Comparison of ENCODE assay signal across 10 cellular contexts in genomic region chr3:72797773-72798543, GRCh38. TPM values are rescaled to one million over a fixed set of nuclear protein-coding genes. Genes with fewer than 3 reads are reported as not detected.
DNase-seq lines count a peak whose midpoint lies in the region; ATAC-seq and TF ChIP-seq lines count a peak whose summit lies in the region.
"Had no signal": no experiment of that assay in that cellular context is flagged by ENCODE, and none has a peak within 500 bp of the region (broad histone marks: within the 10 kb centered on the region; RNA-seq: fewer than 3 reads in every experiment).

No MANE protein-coding gene starts in this region.

- H3K4me3 ChIP-seq in HEK293 (ENCODE audit: low read depth, low read length), result no peak overlapping the region
- H3K4me3 ChIP-seq in epithelial cell of proximal tubule (ENCODE audit: low read depth, low read length), result no peak overlapping the region
- no peak overlapping the region for H3K4me3 ChIP-seq in CD4-positive, alpha-beta memory T cell (ENCODE audit: low read length in 2 of 2)
- H3K4me3 ChIP-seq: SJSA1 had no signal

- CTCF ChIA-PET in HEK293 (lab: Yijun Ruan, JAX), result interaction anchor here (0.5 to 0.7 kb wide), 3 partner anchors 207 to 694 kb away, joined by 3 to 4 read pairs (median 3); no protein-coding TSS in a partner anchor
- CTCF ChIA-PET in CD4-positive, alpha-beta memory T cell (lab: Charles Lee; ENCODE audit: partially characterized antibody), result interaction anchor here (1.4 kb wide), 1 partner anchor 132 kb away, joined by 4 read pairs; no protein-coding TSS in a partner anchor
- CTCF ChIA-PET in activated CD4-positive, alpha-beta T cell treated with anti-CD3 and anti-CD28 coated beads, Interleukin-2, amount 10 ng/mL, durations not matched to agents 7 days and 5 days (lab: Charles Lee), result no interaction called here

- no peaks in the 10 kb centered on the region for H3K9me3 ChIP-seq in HEK293 (ENCODE audit: control insufficient read depth, insufficient read depth, low read depth, low read length)
- H3K9me3 ChIP-seq in CD4-positive, alpha-beta memory T cell (ENCODE audit: control insufficient read depth in 1 of 2, low read length in 2 of 2), result no peaks in the 10 kb centered on the region
- H3K9me3 ChIP-seq: SJSA1 had no signal

- ATAC-seq in activated CD4-positive, CD25-positive, alpha-beta regulatory T cell treated with anti-CD3 and anti-CD28 coated beads, Interleukin-2, amount 50 U/mL, for 24 hours, result no peak
- ATAC-seq: activated T-cell treated with anti-CD3 and anti-CD28 coated beads, Interleukin-2, amount 50 U/mL, for 4 hours had no signal

- H3K27me3 Mint-ChIP-seq in osteocyte (ENCODE audit: unreplicated experiment), result no peaks in the 10 kb centered on the region
- H3K27me3 Mint-ChIP-seq in CD4-positive, alpha-beta memory T cell, result no peaks in the 10 kb centered on the region
- no peaks in the 10 kb centered on the region for H3K27me3 Mint-ChIP-seq in activated CD4-positive, alpha-beta T cell treated with anti-CD3 and anti-CD28 coated beads, Interleukin-2, amount 10 ng/mL, durations not matched to agents 7 days and 5 days

- POLR2A ChIA-PET in HEK293 (lab: Yijun Ruan, JAX), result interaction anchor here (0.6 to 1.6 kb wide), 2 partner anchors 59 to 97 kb away, joined by 3 to 5 read pairs; no protein-coding TSS in a partner anchor
- POLR2A ChIA-PET in CD4-positive, alpha-beta memory T cell (lab: Charles Lee; ENCODE audit: partially characterized antibody), result no interaction called here
- POLR2A ChIA-PET in activated CD4-positive, alpha-beta T cell treated with anti-CD3 and anti-CD28 coated beads, Interleukin-2, amount 10 ng/mL, durations not matched to agents 7 days and 5 days (lab: Charles Lee), result interaction anchor here (0.6 kb wide), 1 partner anchor 1414 kb away, joined by 3 read pairs; no protein-coding TSS in a partner anchor

- H3K27ac ChIP-seq in HEK293 (ENCODE audit: extremely low read depth, low read depth, low read length), result no peak overlapping the region
- no peak overlapping the region for H3K27ac ChIP-seq in CD4-positive, alpha-beta memory T cell (ENCODE audit: low read depth, low read length)
- H3K27ac ChIP-seq: SJSA1 had no signal

- H3K4me1 ChIP-seq in HEK293 (ENCODE audit: control insufficient read depth, insufficient read depth, low read length), result peaks cover 9% of the 10 kb centered on the region; the same call in 1 of the 2 replicates
- H3K4me1 ChIP-seq in CD4-positive, alpha-beta memory T cell (ENCODE audit: insufficient read depth, low read length), result no peaks in the 10 kb centered on the region
- H3K4me1 ChIP-seq: SJSA1 had no signal

- no peaks in the 10 kb centered on the region for H3K27me3 ChIP-seq in CD4-positive, alpha-beta memory T cell (ENCODE audit: insufficient read depth, low read length)
- H3K27me3 ChIP-seq: SJSA1 had no signal

- peaks cover 15% of the 10 kb centered on the region for H3K4me1 Mint-ChIP-seq in osteocyte (ENCODE audit: unreplicated experiment)
- H3K4me1 Mint-ChIP-seq in CD4-positive, alpha-beta memory T cell, result peaks cover 4 to 12% (median 6%) of the 10 kb centered on the region in 4 donors
- H3K4me1 Mint-ChIP-seq in activated CD4-positive, alpha-beta T cell treated with anti-CD3 and anti-CD28 coated beads, Interleukin-2, amount 10 ng/mL, durations not matched to agents 7 days and 5 days, result peaks cover 10% of the 10 kb centered on the region

- TF ChIP-seq CTCF in HEK293 (tag by site-specific recombination; IDR thresholded peaks at IDR 0.05), result no peak
- no peak for TF ChIP-seq CTCF in epithelial cell of proximal tubule (conservative IDR thresholded peaks at IDR 0.05; ENCODE audit: low read depth, low read length)
- TF ChIP-seq CTCF in osteocyte (IDR thresholded peaks at IDR 0.05), result no peak

- H3K9me3 Mint-ChIP-seq in osteocyte (ENCODE audit: unreplicated experiment), result no peaks in the 10 kb centered on the region
- H3K9me3 Mint-ChIP-seq in CD4-positive, alpha-beta memory T cell, result no peaks in the 10 kb centered on the region
- H3K9me3 Mint-ChIP-seq in activated CD4-positive, alpha-beta T cell treated with anti-CD3 and anti-CD28 coated beads, Interleukin-2, amount 10 ng/mL, durations not matched to agents 7 days and 5 days, result no peaks in the 10 kb centered on the region
- H3K9me3 Mint-ChIP-seq: activated T-cell treated with anti-CD3 and anti-CD28 coated beads, Interleukin-2, amount 50 U/mL, for 4 hours had no signal

- DNase-seq in NCI-H748 treated with DMSO at 0.1 percent for 48 hours (lab: John Stamatoyannopoulos, UW) (peak; percentile 71), epithelial cell of proximal tubule (ENCODE audit: low read depth) (peak; percentile 61), osteocyte (ENCODE audit: extremely low spot score, unreplicated experiment) (no peak), H4 (ENCODE audit: low spot score) (no peak)
- DNase-seq in CD4-positive, alpha-beta memory T cell, result no peak
- no peak for DNase-seq in activated CD4-positive, alpha-beta T cell treated with anti-CD3 and anti-CD28 coated beads, Interleukin-2, amount 10 ng/mL, durations not matched to agents 7 days and 5 days
- DNase-seq: activated T-cell treated with anti-CD3 and anti-CD28 coated beads, Interleukin-2, amount 50 U/mL, for 4 hours had no signal

- intact Hi-C loops in CD4-positive, alpha-beta memory T cell (cut with micrococcal nuclease), result no loop called here

- peaks cover 0 to 2% of the 10 kb centered on the region in 2 experiments; a peak in 1 of 3 replicates for H3K36me3 ChIP-seq in HEK293 (ENCODE audit: control insufficient read depth in 2 of 2, insufficient read depth in 1 of 2, low read length in 2 of 2)
- no peaks in the 10 kb centered on the region for H3K36me3 ChIP-seq in CD4-positive, alpha-beta memory T cell (ENCODE audit: insufficient read depth, low read length)
- H3K36me3 ChIP-seq: SJSA1 had no signal

- H3K36me3 Mint-ChIP-seq in osteocyte (ENCODE audit: unreplicated experiment), result peaks cover 3% of the 10 kb centered on the region
- H3K36me3 Mint-ChIP-seq in CD4-positive, alpha-beta memory T cell, result peaks cover 10 to 25% of the 10 kb centered on the region in 2 donors
- peaks cover 32% of the 10 kb centered on the region for H3K36me3 Mint-ChIP-seq in activated CD4-positive, alpha-beta T cell treated with anti-CD3 and anti-CD28 coated beads, Interleukin-2, amount 10 ng/mL, durations not matched to agents 7 days and 5 days (ENCODE audit: low read depth)

- peak overlapping the region; percentile 1 for H3K27ac Mint-ChIP-seq in osteocyte (ENCODE audit: unreplicated experiment)
- H3K27ac Mint-ChIP-seq in CD4-positive, alpha-beta memory T cell, result no peak overlapping the region
- H3K27ac Mint-ChIP-seq in activated CD4-positive, alpha-beta T cell treated with anti-CD3 and anti-CD28 coated beads, Interleukin-2, amount 10 ng/mL, durations not matched to agents 7 days and 5 days, result no peak overlapping the region

- no peak overlapping the region for H3K4me3 Mint-ChIP-seq in osteocyte (ENCODE audit: unreplicated experiment)
- no peak overlapping the region for H3K4me3 Mint-ChIP-seq in CD4-positive, alpha-beta memory T cell
- H3K4me3 Mint-ChIP-seq in activated CD4-positive, alpha-beta T cell treated with anti-CD3 and anti-CD28 coated beads, Interleukin-2, amount 10 ng/mL, durations not matched to agents 7 days and 5 days, result no peak overlapping the region
- H3K4me3 Mint-ChIP-seq: activated T-cell treated with anti-CD3 and anti-CD28 coated beads, Interleukin-2, amount 50 U/mL, for 4 hours had no signal

TF ChIP-seq in HEK293, 187 proteins besides CTCF, POLR2A, EP300 and RAD21 (continues in another document):
- TF ChIP-seq ZNF148 (tag by site-specific recombination; IDR thresholded peaks at IDR 0.05; ENCODE audit: borderline replicate concordance) (no peak), ZNF292 (tag by site-specific recombination; IDR thresholded peaks at IDR 0.05; ENCODE audit: borderline replicate concordance, low read depth) (no peak), MZF1 (tag by site-specific recombination; IDR thresholded peaks at IDR 0.05; ENCODE audit: borderline replicate concordance) (peak; percentile 96), FEZF1 (tag by site-specific recombination; IDR thresholded peaks at IDR 0.05) (peak; percentile 97), ZNF792 (tag by site-specific recombination; IDR thresholded peaks at IDR 0.05) (no peak), ZNF2 (tag by site-specific recombination; IDR thresholded peaks at IDR 0.05) (no peak), ZNF335 (tag by site-specific recombination; conservative IDR thresholded peaks at IDR 0.05) (no peak)
- TF ChIP-seq, protein P1, sequence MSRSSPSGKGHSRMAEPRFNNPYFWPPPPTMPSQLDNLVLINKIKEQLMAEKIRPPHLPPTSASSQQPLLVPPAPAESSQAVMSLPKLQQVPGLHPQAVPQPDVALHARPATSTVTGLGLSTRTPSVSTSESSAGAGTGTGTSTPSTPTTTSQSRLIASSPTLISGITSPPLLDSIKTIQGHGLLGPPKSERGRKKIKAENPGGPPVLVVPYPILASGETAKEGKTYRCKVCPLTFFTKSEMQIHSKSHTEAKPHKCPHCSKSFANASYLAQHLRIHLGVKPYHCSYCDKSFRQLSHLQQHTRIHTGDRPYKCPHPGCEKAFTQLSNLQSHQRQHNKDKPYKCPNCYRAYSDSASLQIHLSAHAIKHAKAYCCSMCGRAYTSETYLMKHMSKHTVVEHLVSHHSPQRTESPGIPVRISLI (tag by site-specific recombination; IDR thresholded peaks at IDR 0.05), result 0 out of 2 replicates have a peak, but pooled peaks have one; percentile 29

RNA-seq across cellular contexts. Expression of gene SHQ1, which starts 50.3 kb away (rescaled TPM):
- total RNA-seq in epithelial cell of proximal tubule (15.2 and 17.3 TPM in 2 replicates), osteocyte (18.0 and 19.2 TPM in 2 replicates)
- total RNA-seq in CD4-positive, alpha-beta memory T cell, result 10 to 100 TPM; 28.7 to 31.2 TPM
- 10 to 100 TPM in 1 of 2 donors, 1 to 10 TPM in 1; 6.6 to 23.4 TPM for polyA plus RNA-seq in CD4-positive, alpha-beta memory T cell
- 10 to 100 TPM; 22.1 to 24.2 TPM for total RNA-seq in activated CD4-positive, alpha-beta T cell treated with anti-CD3 and anti-CD28 coated beads, Interleukin-2, amount 10 ng/mL, durations not matched to agents 7 days and 5 days
- 19.5 and 22.3 TPM in 2 replicates for total RNA-seq in H4 (2014; rRNA removed; shearing (Covaris generic))

Comparison
In these comparisons a context has a peak if more than half of its experiments do, and no peak if none do; other contexts are left out.
1. DNase-seq: peak in NCI-H748 treated with DMSO at 0.1 percent for 48 hours (single experiment) and epithelial cell of proximal tubule (single experiment); none in osteocyte (single experiment), CD4-positive, alpha-beta memory T cell (0 of 5), activated CD4-positive, alpha-beta T cell treated with anti-CD3 and anti-CD28 coated beads, Interleukin-2, amount 10 ng/mL, durations not matched to agents 7 days and 5 days (single experiment) and H4 (single experiment).